Comparison of ENCODE assay signal across 1 cellular context in genomic region chr1:208759250-208759649, GRCh38.
TF ChIP-seq lines count a peak whose summit lies in the region.

No MANE protein-coding gene starts in this region.

TF ChIP-seq in GM23338, 12 proteins besides CTCF, POLR2A, EP300 and RAD21 (continued from another document):
- TF ChIP-seq ZNF462 (CRISPR knock-in tag; IDR thresholded peaks at IDR 0.05) (no peak), CREB1 (CRISPR knock-in tag; IDR thresholded peaks at IDR 0.05; ENCODE audit: low read depth) (no peak), EZH2phosphoT487 (IDR thresholded peaks at IDR 0.05; ENCODE audit: unreplicated experiment) (no peak), EZH2 (IDR thresholded peaks at IDR 0.05; ENCODE audit: low read depth, unreplicated experiment) (no peak), REST (IDR thresholded peaks at IDR 0.05; ENCODE audit: unreplicated experiment) (no peak), ZNF331 (CRISPR knock-in tag; IDR thresholded peaks at IDR 0.05; ENCODE audit: low read depth) (no peak), STAT1 (IDR thresholded peaks at IDR 0.05; ENCODE audit: unreplicated experiment) (no peak), ZNF114 (CRISPR knock-in tag; IDR thresholded peaks at IDR 0.05) (no peak), POLR2AphosphoS5 (IDR thresholded peaks at IDR 0.05; ENCODE audit: low read depth) (no peak)
